10 cellular contexts compared by ENCODE assay signal in genomic region chr3:99544819-99545281, GRCh38.
DNase-seq lines count a peak whose midpoint lies in the region; ATAC-seq and TF ChIP-seq lines count a peak whose summit lies in the region.
"Had no signal": no experiment of that assay in that cellular context is flagged by ENCODE, and none has a peak within 500 bp of the region (broad histone marks: within the 10 kb centered on the region; RNA-seq: fewer than 3 reads in every experiment).

No MANE protein-coding gene starts in this region.

- DNase-seq in M059J (ENCODE audit: low read depth) (peak; percentile 85), choroid plexus epithelial cell (ENCODE audit: low read depth) (peak; percentile 71), iris pigment epithelial cell (ENCODE audit: low read depth) (peak; percentile 77), testis (peak; percentile 20), NCI-H345 (lab: John Stamatoyannopoulos, UW) (no peak)
- no peak for DNase-seq in stimulated activated naive B cell treated with anti-CD40 and anti-IgM and Interleukin-4, amounts not matched to agents 10 μg/mL and 1 μg/mL and 100 μg/mL, for 72 hours
- DNase-seq: stimulated activated CD4-positive, alpha-beta T cell treated with anti-CD3 and anti-CD28 coated beads, Interleukin-2, amount 100 ng/mL, for 48 hours; substantia nigra had no signal

- WGBS in testis, 2 donors = 44 to 49% methylated on average over 3 of the region's 3 CpGs

- no peaks in the 10 kb centered on the region for H3K36me3 Mint-ChIP-seq in stimulated activated naive B cell treated with anti-CD40 and anti-IgM and Interleukin-4, amounts not matched to agents 10 μg/mL and 1 μg/mL and 100 μg/mL, for 72 hours

- no peak overlapping the region for H3K4me3 Mint-ChIP-seq in stimulated activated naive B cell treated with anti-CD40 and anti-IgM and Interleukin-4, amounts not matched to agents 10 μg/mL and 1 μg/mL and 100 μg/mL, for 72 hours

- peaks cover 11% of the 10 kb centered on the region for H3K4me1 ChIP-seq in testis

- ATAC-seq in HG03565 (IDR thresholded peaks at IDR 0.05; ENCODE audit: unreplicated experiment) = no peak
- ATAC-seq in stimulated activated naive B cell treated with anti-CD40 and anti-IgM and Interleukin-4, amounts not matched to agents 10 μg/mL and 1 μg/mL and 100 μg/mL, for 72 hours (replicated peaks) = no peak
- ATAC-seq in HG02588 (IDR thresholded peaks at IDR 0.05; ENCODE audit: unreplicated experiment) = no peak

- intact Hi-C loops in testis (cut with DNase I; ENCODE audit: low total_unique reads) = no loop called here

- H3K4me3 ChIP-seq in choroid plexus epithelial cell (ENCODE audit: low read depth, low read length) (no peak overlapping the region), testis (no peak overlapping the region)

- no peak for TF ChIP-seq POLR2A in testis (IDR thresholded peaks at IDR 0.05)

- H3K27me3 Mint-ChIP-seq in stimulated activated naive B cell treated with anti-CD40 and anti-IgM and Interleukin-4, amounts not matched to agents 10 μg/mL and 1 μg/mL and 100 μg/mL, for 72 hours = no peaks in the 10 kb centered on the region

- H3K27ac ChIP-seq in testis = no peak overlapping the region

- no peaks in the 10 kb centered on the region for H3K9me3 ChIP-seq in testis

- H3K9me3 Mint-ChIP-seq in stimulated activated naive B cell treated with anti-CD40 and anti-IgM and Interleukin-4, amounts not matched to agents 10 μg/mL and 1 μg/mL and 100 μg/mL, for 72 hours = peaks cover 1 to 3% of the 10 kb centered on the region in 2 donors

- H3K27ac Mint-ChIP-seq in stimulated activated naive B cell treated with anti-CD40 and anti-IgM and Interleukin-4, amounts not matched to agents 10 μg/mL and 1 μg/mL and 100 μg/mL, for 72 hours = no peak overlapping the region

- H3K27me3 ChIP-seq in testis = no peaks in the 10 kb centered on the region

- no peak for TF ChIP-seq CTCF in choroid plexus epithelial cell (conservative IDR thresholded peaks at IDR 0.05; ENCODE audit: low read depth, low read length)
- TF ChIP-seq CTCF in testis (IDR thresholded peaks at IDR 0.05) = no peak

- H3K4me1 Mint-ChIP-seq in stimulated activated naive B cell treated with anti-CD40 and anti-IgM and Interleukin-4, amounts not matched to agents 10 μg/mL and 1 μg/mL and 100 μg/mL, for 72 hours = no peaks in the 10 kb centered on the region

- no peaks in the 10 kb centered on the region for H3K36me3 ChIP-seq in testis (ENCODE audit: low read depth, missing control alignments)

Comparison
In these comparisons a context has a peak if more than half of its experiments do, and no peak if none do; other contexts are left out.
1. DNase-seq: peak in M059J (single experiment), choroid plexus epithelial cell (single experiment), iris pigment epithelial cell (single experiment) and testis (single experiment); none in stimulated activated naive B cell treated with anti-CD40 and anti-IgM and Interleukin-4, amounts not matched to agents 10 μg/mL and 1 μg/mL and 100 μg/mL, for 72 hours (single experiment) and NCI-H345 (single experiment).